ENCODE assay signal across 9 cellular contexts in genomic region chr3:52253314-52254260, GRCh38. TPM values are rescaled to one million over a fixed set of nuclear protein-coding genes. Genes with fewer than 3 reads are reported as not detected.
DNase-seq lines count a peak whose midpoint lies in the region; ATAC-seq and TF ChIP-seq lines count a peak whose summit lies in the region.
"Had no signal": no experiment of that assay in that cellular context is flagged by ENCODE, and none has a peak within 500 bp of the region (broad histone marks: within the 10 kb centered on the region; RNA-seq: fewer than 3 reads in every experiment).

No MANE protein-coding gene starts in this region.

- H3K27ac Mint-ChIP-seq in activated naive CD4-positive, alpha-beta T cell treated with anti-CD3 and anti-CD28 coated beads, Interleukin-2, amount 10 ng/mL, durations not matched to agents 7 days and 5 days = peak overlapping the region; percentile 99

- peak; percentile 21 for TF ChIP-seq POLR2A in GM18526 (IDR thresholded peaks at IDR 0.05; ENCODE audit: extremely low read depth, insufficient read length)

- ATAC-seq in HG02973 (IDR thresholded peaks at IDR 0.05; ENCODE audit: unreplicated experiment) = peak; percentile 69
- no peak for ATAC-seq in SK-N-SH treated with all-trans-retinoic acid at 6 μM for 48 hours

- no peak overlapping the region for H3K9ac ChIP-seq in liver (ENCODE audit: low read depth in 1 of 2, low read length in 2 of 2)

- H3K27me3 ChIP-seq in liver (ENCODE audit: control insufficient read depth in 4 of 4, insufficient read depth in 4 of 4, low read length in 3 of 4) = no peaks in the 10 kb centered on the region

- TF ChIP-seq CTCF in RWPE1 (conservative IDR thresholded peaks at IDR 0.05; ENCODE audit: low read depth) = no peak
- TF ChIP-seq CTCF in liver (IDR thresholded peaks at IDR 0.05; ENCODE audit: low read depth, low read length, missing input control) = no peak

- peaks cover 96% of the 10 kb centered on the region for H3K4me1 Mint-ChIP-seq in activated naive CD4-positive, alpha-beta T cell treated with anti-CD3 and anti-CD28 coated beads, Interleukin-2, amount 10 ng/mL, durations not matched to agents 7 days and 5 days

- peaks cover 87% of the 10 kb centered on the region for H3K36me3 Mint-ChIP-seq in activated naive CD4-positive, alpha-beta T cell treated with anti-CD3 and anti-CD28 coated beads, Interleukin-2, amount 10 ng/mL, durations not matched to agents 7 days and 5 days

- CTCF ChIA-PET in RWPE1 (lab: Yijun Ruan, JAX) = no interaction called here
- CTCF ChIA-PET in activated naive CD4-positive, alpha-beta T cell treated with anti-CD3 and anti-CD28 coated beads, Interleukin-2, amount 10 ng/mL, durations not matched to agents 7 days and 5 days (lab: Charles Lee) = interaction anchor here (0.7 to 3.2 kb wide), 12 partner anchors 9 to 190 kb away, joined by 3 to 26 read pairs (median 7); partner anchors contain the start of gene WDR82

- no peak overlapping the region for H3K4me3 ChIP-seq in liver (ENCODE audit: low read depth in 1 of 3, low read length in 3 of 3)

- H3K27ac ChIP-seq in RWPE1 = peak overlapping the region; percentile 64
- H3K27ac ChIP-seq in liver (ENCODE audit: low read depth in 1 of 2, low read length in 2 of 2) = peak overlapping the region; percentile 39 to 57

- DNase-seq in RWPE1 (ENCODE audit: low spot score) (no peak), HK-2 (ENCODE audit: unreplicated experiment) (no peak)
- peak; percentile 91 for DNase-seq in activated naive CD4-positive, alpha-beta T cell treated with anti-CD3 and anti-CD28 coated beads, Interleukin-2, amount 10 ng/mL, durations not matched to agents 7 days and 5 days
- DNase-seq in stimulated activated CD8-positive, alpha-beta memory T cell treated with anti-CD3 and anti-CD28 coated beads, Interleukin-2, amount 100 ng/mL, for 48 hours (ENCODE audit: low read depth in 2 of 2) = peak; percentile 71 to 75

- H3K36me3 ChIP-seq in liver (ENCODE audit: control insufficient read depth in 4 of 4, insufficient read depth in 3 of 4, low read depth in 1 of 4, low read length in 3 of 4) = peaks cover 14 to 56% (median 50%) of the 10 kb centered on the region in 4 donors

- H3K27me3 Mint-ChIP-seq in activated naive CD4-positive, alpha-beta T cell treated with anti-CD3 and anti-CD28 coated beads, Interleukin-2, amount 10 ng/mL, durations not matched to agents 7 days and 5 days = no peaks in the 10 kb centered on the region

- H3K4me1 ChIP-seq in liver (ENCODE audit: control insufficient read depth in 4 of 4, insufficient read depth in 4 of 4, low read length in 3 of 4) = no peaks in the 10 kb centered on the region

- POLR2A ChIA-PET in RWPE1 (lab: Yijun Ruan, JAX; ENCODE audit: low non-redundant PET) = interaction anchor here (0.6 kb wide), 1 partner anchor 9 kb away, joined by 3 read pairs; no protein-coding TSS in a partner anchor

- WGBS in liver = 79% methylated on average over 11 of the region's 11 CpGs

- H3K9me3 ChIP-seq in liver (ENCODE audit: control insufficient read depth in 4 of 4, low read length in 3 of 4) = no peaks in the 10 kb centered on the region

- no peaks in the 10 kb centered on the region for H3K9me3 Mint-ChIP-seq in activated naive CD4-positive, alpha-beta T cell treated with anti-CD3 and anti-CD28 coated beads, Interleukin-2, amount 10 ng/mL, durations not matched to agents 7 days and 5 days

- no peak for TF ChIP-seq RAD21 in liver (IDR thresholded peaks at IDR 0.05)

- H3K4me3 Mint-ChIP-seq in activated naive CD4-positive, alpha-beta T cell treated with anti-CD3 and anti-CD28 coated beads, Interleukin-2, amount 10 ng/mL, durations not matched to agents 7 days and 5 days = peak overlapping the region; percentile 73

TF ChIP-seq in liver, 16 proteins besides CTCF, POLR2A, EP300 and RAD21:
- no peak for TF ChIP-seq FOXA1 (IDR thresholded peaks at IDR 0.05)

TF ChIP-seq in SK-N-SH treated with all-trans-retinoic acid at 6 μM for 48 hours, 23 proteins besides CTCF, POLR2A, EP300 and RAD21:
- TF ChIP-seq RARB (CRISPR knock-in tag; IDR thresholded peaks at IDR 0.05) (no peak), ESRRG (CRISPR knock-in tag; IDR thresholded peaks at IDR 0.05) (no peak), TSHZ2 (CRISPR knock-in tag; IDR thresholded peaks at IDR 0.05) (no peak), PATZ1 (CRISPR knock-in tag; IDR thresholded peaks at IDR 0.05; ENCODE audit: borderline replicate concordance) (no peak), ZNF565 (CRISPR knock-in tag; conservative IDR thresholded peaks at IDR 0.05; ENCODE audit: low read depth) (no peak), POU6F1 (CRISPR knock-in tag; IDR thresholded peaks at IDR 0.05; ENCODE audit: borderline replicate concordance, low read depth) (no peak), PPARA (CRISPR knock-in tag; IDR thresholded peaks at IDR 0.05; ENCODE audit: borderline replicate concordance) (no peak), ZC3H10 (CRISPR knock-in tag; IDR thresholded peaks at IDR 0.05) (no peak), OSR1 (CRISPR knock-in tag; IDR thresholded peaks at IDR 0.05) (no peak), CSDC2 (CRISPR knock-in tag; IDR thresholded peaks at IDR 0.05) (no peak), SNAI2 (CRISPR knock-in tag; IDR thresholded peaks at IDR 0.05) (no peak), BACH2 (CRISPR knock-in tag; IDR thresholded peaks at IDR 0.05; ENCODE audit: borderline replicate concordance) (no peak), ZFP3 (CRISPR knock-in tag; IDR thresholded peaks at IDR 0.05) (no peak)

RNA-seq across cellular contexts. Expression of gene PPM1M, which starts 8.0 kb away (rescaled TPM):
- total RNA-seq in liver = 1 to 10 TPM; 5.5 TPM
- polyA plus RNA-seq in liver = 1 to 10 TPM; 2.8 to 3.8 TPM

RNA-seq across cellular contexts. Expression of gene TWF2, which starts 14.6 kb away (rescaled TPM):
- total RNA-seq in liver = 10 to 100 TPM; 12.7 to 26.3 TPM
- polyA plus RNA-seq in liver = 10 to 100 TPM; 12.0 to 22.6 TPM

RNA-seq across cellular contexts. Expression of gene WDR82, which starts 24.9 kb away (rescaled TPM):
- total RNA-seq in liver = 10 to 100 TPM; 31.7 to 44.3 TPM
- 10 to 100 TPM in 1 of 2 donors, 1 to 10 TPM in 1; 4.3 to 19.4 TPM for polyA plus RNA-seq in liver

RNA-seq across cellular contexts. Expression of gene TLR9, which starts 28.1 kb away (rescaled TPM):
- not detected for total RNA-seq in liver
- under 1 TPM in 1 of 2 donors, not detected in 1; 0.02 TPM for polyA plus RNA-seq in liver
- total RNA-seq: renal cortical epithelial cell had no signal

RNA-seq across cellular contexts. Expression of gene GLYCTK, which starts 34.0 kb away (rescaled TPM):
- total RNA-seq in liver = 100 to 1,000 TPM in 1 of 2 donors, 10 to 100 TPM in 1; 67.8 to 224 TPM
- 100 to 1,000 TPM; 176 to 180 TPM for polyA plus RNA-seq in liver

Comparison
In these comparisons a context has a peak if more than half of its experiments do, and no peak if none do; other contexts are left out.
1. DNase-seq: peak in activated naive CD4-positive, alpha-beta T cell treated with anti-CD3 and anti-CD28 coated beads, Interleukin-2, amount 10 ng/mL, durations not matched to agents 7 days and 5 days (single experiment) and stimulated activated CD8-positive, alpha-beta memory T cell treated with anti-CD3 and anti-CD28 coated beads, Interleukin-2, amount 100 ng/mL, for 48 hours (2 of 2); none in RWPE1 (single experiment) and HK-2 (single experiment).